Comparison of ENCODE assay signal across 8 cellular contexts in genomic region chr12:6430124-6430989, GRCh38. TPM values are rescaled to one million over a fixed set of nuclear protein-coding genes. Genes with fewer than 3 reads are reported as not detected.
DNase-seq lines count a peak whose midpoint lies in the region; ATAC-seq, FAIRE-seq and TF ChIP-seq lines count a peak whose summit lies in the region.

No MANE protein-coding gene starts in this region.

- peak; percentile 99 for FAIRE-seq in A549 (lab: Jason Lieb, UNC)

- ATAC-seq in A549: peak; percentile 93 to 95
- peak; percentile 93 to 94 for ATAC-seq in lower lobe of right lung
- no peak for ATAC-seq in stimulated activated memory B cell treated with anti-CD40 and anti-IgM and Interleukin-4, amounts not matched to agents 10 μg/mL and 1 μg/mL and 100 μg/mL, for 72 hours

- H3K36me3 Mint-ChIP-seq in T-helper 1 cell treated with Interleukin-12 subunit alpha and Interleukin-12 subunit beta and Interleukin-4 antibody, amounts not matched to agents 30 μg/mL and 1 μg/mL, for 36 hours (ENCODE audit: low read depth): no peaks in the 10 kb centered on the region
- H3K36me3 Mint-ChIP-seq in stimulated activated memory B cell treated with anti-CD40 and anti-IgM and Interleukin-4, amounts not matched to agents 10 μg/mL and 1 μg/mL and 100 μg/mL, for 72 hours: no peaks in the 10 kb centered on the region

- H3K27ac Mint-ChIP-seq in T-helper 1 cell treated with Interleukin-12 subunit alpha and Interleukin-12 subunit beta and Interleukin-4 antibody, amounts not matched to agents 30 μg/mL and 1 μg/mL, for 36 hours: peak overlapping the region; percentile 77
- peak overlapping the region; percentile 95 for H3K27ac Mint-ChIP-seq in stimulated activated memory B cell treated with anti-CD40 and anti-IgM and Interleukin-4, amounts not matched to agents 10 μg/mL and 1 μg/mL and 100 μg/mL, for 72 hours

- TF ChIP-seq RAD21 in A549 (conservative IDR thresholded peaks at IDR 0.05 in 1 of 2, IDR thresholded peaks at IDR 0.05 in 1 of 2): no peak

- no peaks in the 10 kb centered on the region for H3K36me3 ChIP-seq in lower lobe of right lung
- H3K36me3 ChIP-seq in WERI-Rb-1: no peaks in the 10 kb centered on the region

- DNase-seq in A549 (ENCODE audit: low read depth in 1 of 2, low spot score in 1 of 2) (peak; percentile 93 to 100), HEK293T (ENCODE audit: extremely low spot score) (no peak), lower lobe of right lung (peak; percentile 86), WERI-Rb-1 (no peak), NCI-H524 treated with DMSO at 0.1 percent for 48 hours (lab: John Stamatoyannopoulos, UW) (no peak)

- H3K4me1 Mint-ChIP-seq in T-helper 1 cell treated with Interleukin-12 subunit alpha and Interleukin-12 subunit beta and Interleukin-4 antibody, amounts not matched to agents 30 μg/mL and 1 μg/mL, for 36 hours (ENCODE audit: low read depth): peaks cover 56% of the 10 kb centered on the region
- H3K4me1 Mint-ChIP-seq in stimulated activated memory B cell treated with anti-CD40 and anti-IgM and Interleukin-4, amounts not matched to agents 10 μg/mL and 1 μg/mL and 100 μg/mL, for 72 hours: peaks cover 81% of the 10 kb centered on the region

- H3K9me3 Mint-ChIP-seq in T-helper 1 cell treated with Interleukin-12 subunit alpha and Interleukin-12 subunit beta and Interleukin-4 antibody, amounts not matched to agents 30 μg/mL and 1 μg/mL, for 36 hours: no peaks in the 10 kb centered on the region
- H3K9me3 Mint-ChIP-seq in stimulated activated memory B cell treated with anti-CD40 and anti-IgM and Interleukin-4, amounts not matched to agents 10 μg/mL and 1 μg/mL and 100 μg/mL, for 72 hours: no peaks in the 10 kb centered on the region

- H3K4me3 ChIP-seq in A549: no peak overlapping the region
- H3K4me3 ChIP-seq in lower lobe of right lung: peak overlapping the region; percentile 17
- no peak overlapping the region for H3K4me3 ChIP-seq in WERI-Rb-1 (ENCODE audit: low read depth, low read length)

- whole genome bisulfite sequencing in A549 (ENCODE audit: missing lambda C conversion rate): 2% methylated on average over 19 of the region's 19 CpGs

- no peaks in the 10 kb centered on the region for H3K9me3 ChIP-seq in A549
- no peaks in the 10 kb centered on the region for H3K9me3 ChIP-seq in lower lobe of right lung
- H3K9me3 ChIP-seq in WERI-Rb-1 (ENCODE audit: severe bottlenecking): no peaks in the 10 kb centered on the region

- no peaks in the 10 kb centered on the region for H3K27me3 ChIP-seq in lower lobe of right lung (ENCODE audit: low read depth)
- H3K27me3 ChIP-seq in WERI-Rb-1 (ENCODE audit: insufficient read depth, low read depth, severe bottlenecking): no peaks in the 10 kb centered on the region

- H3K4me1 ChIP-seq in A549: peaks cover 33% of the 10 kb centered on the region
- peaks cover 13% of the 10 kb centered on the region for H3K4me1 ChIP-seq in lower lobe of right lung

- H3K27ac ChIP-seq in A549 (peak overlapping the region; percentile 98 to 99), cingulate gyrus (ENCODE audit: low read depth, low read length) (peak overlapping the region; percentile 61), lower lobe of right lung (peak overlapping the region; percentile 74), WERI-Rb-1 (no peak overlapping the region)

- POLR2A ChIA-PET in A549 (lab: Yijun Ruan, JAX) (no interaction called here), HEK293T (lab: Yijun Ruan, JAX) (no interaction called here)

- peak; percentile 15 for TF ChIP-seq POLR2A in A549 (IDR thresholded peaks at IDR 0.05; ENCODE audit: low read length)

- CTCF ChIA-PET in A549 (lab: Yijun Ruan, JAX): no interaction called here
- CTCF ChIA-PET in HEK293T (lab: Yijun Ruan, JAX): no interaction called here

- no peaks in the 10 kb centered on the region for H3K27me3 Mint-ChIP-seq in T-helper 1 cell treated with Interleukin-12 subunit alpha and Interleukin-12 subunit beta and Interleukin-4 antibody, amounts not matched to agents 30 μg/mL and 1 μg/mL, for 36 hours (ENCODE audit: low read depth)
- H3K27me3 Mint-ChIP-seq in stimulated activated memory B cell treated with anti-CD40 and anti-IgM and Interleukin-4, amounts not matched to agents 10 μg/mL and 1 μg/mL and 100 μg/mL, for 72 hours: no peaks in the 10 kb centered on the region

- TF ChIP-seq CTCF in A549 (IDR thresholded peaks at IDR 0.05) (no peak), lower lobe of right lung (IDR thresholded peaks at IDR 0.05) (no peak), WERI-Rb-1 (IDR thresholded peaks at IDR 0.05; ENCODE audit: low read depth, low read length) (no peak)

- H3K4me3 Mint-ChIP-seq in T-helper 1 cell treated with Interleukin-12 subunit alpha and Interleukin-12 subunit beta and Interleukin-4 antibody, amounts not matched to agents 30 μg/mL and 1 μg/mL, for 36 hours: peak overlapping the region; percentile 25
- peak overlapping the region; percentile 65 for H3K4me3 Mint-ChIP-seq in stimulated activated memory B cell treated with anti-CD40 and anti-IgM and Interleukin-4, amounts not matched to agents 10 μg/mL and 1 μg/mL and 100 μg/mL, for 72 hours

- peak overlapping the region; percentile 89 for H3K4me2 ChIP-seq in A549

- peak in 1 of 2 experiments; percentile 65; a peak in 1 of 5 replicates for TF ChIP-seq EP300 in A549 (IDR thresholded peaks at IDR 0.05)

- intact Hi-C loops in lower lobe of right lung (cut with DNase I): no loop called here

TF ChIP-seq in A549, 52 proteins besides CTCF, POLR2A, EP300 and RAD21 (continues in another document):
- TF ChIP-seq BHLHE40 (IDR thresholded peaks at IDR 0.05; ENCODE audit: low read depth, low read length) (no peak), CEBPB (IDR thresholded peaks at IDR 0.05) (peak; percentile 84 to 94), ZNF302 (CRISPR knock-in tag; IDR thresholded peaks at IDR 0.05) (peak; percentile 95), ZFP36 (IDR thresholded peaks at IDR 0.05; ENCODE audit: borderline replicate concordance, partially characterized antibody) (no peak), MAZ (IDR thresholded peaks at IDR 0.05; ENCODE audit: borderline replicate concordance, low read depth, low read length) (no peak), PHF8 (IDR thresholded peaks at IDR 0.05; ENCODE audit: borderline replicate concordance, low read depth) (no peak), RCOR1 (IDR thresholded peaks at IDR 0.05; ENCODE audit: low read depth, low read length) (no peak), CHD4 (IDR thresholded peaks at IDR 0.05; ENCODE audit: borderline replicate concordance) (no peak), FOSB (CRISPR knock-in tag; IDR thresholded peaks at IDR 0.05) (peak; percentile 76; the same call in 1 of the 2 replicates), CHD2 (IDR thresholded peaks at IDR 0.05; ENCODE audit: low read length, partially characterized antibody) (peak; percentile 22), KDM1A (IDR thresholded peaks at IDR 0.05; ENCODE audit: low read depth) (no peak)

TF ChIP-seq in HEK293T, 16 proteins besides CTCF, POLR2A, EP300 and RAD21:
- TF ChIP-seq ELF4 (IDR thresholded peaks at IDR 0.05): no peak
- TF ChIP-seq L3MBTL2 (conservative IDR thresholded peaks at IDR 0.05): 0 out of 2 replicates have a peak, but pooled peaks have one; percentile 13

RNA-seq across cellular contexts. Expression of gene CD27, which starts 14.4 kb away (rescaled TPM):
- not detected in 2 replicates for polyA plus RNA-seq in A549 (2011; rRNA removed)
- not detected in 2 replicates for polyA plus RNA-seq in A549 (2012; cell fraction: cytosol; rRNA removed)
- polyA plus RNA-seq in A549 (2012; cell fraction: nucleus; rRNA removed): not detected in 2 replicates
- not detected in 3 replicates for polyA plus RNA-seq in A549 (2017; fragmentation: RNase III; extraction: RNeasy Plus Mini Kit Qiagen cat#74134 plus additional on column Dnase treatment)
- polyA minus RNA-seq in A549 (2011; rRNA and poly(A)+ RNA removed): not detected in 2 replicates
- total RNA-seq in lower lobe of right lung: 2.3 TPM

RNA-seq across cellular contexts. Expression of gene TAPBPL, which starts 21.5 kb away (rescaled TPM):
- polyA plus RNA-seq in A549 (2011; rRNA removed) (3.6 and 5.1 TPM in 2 replicates), A549 (2017; fragmentation: RNase III; extraction: RNeasy Plus Mini Kit Qiagen cat#74134 plus additional on column Dnase treatment) (2.3 to 3.4 TPM (median 2.8 TPM) in 3 replicates)
- polyA plus RNA-seq in A549 (2012; cell fraction: cytosol; rRNA removed): 4.2 and 5.0 TPM in 2 replicates
- polyA plus RNA-seq in A549 (2012; cell fraction: nucleus; rRNA removed): 7.7 and 9.5 TPM in 2 replicates
- polyA minus RNA-seq in A549 (2011; rRNA and poly(A)+ RNA removed): 4.0 and 8.3 TPM in 2 replicates
- total RNA-seq in lower lobe of right lung: 32.4 TPM

RNA-seq across cellular contexts. Expression of gene VAMP1, which starts 40.1 kb away (rescaled TPM):
- 17.6 and 28.8 TPM in 2 replicates for polyA plus RNA-seq in A549 (2011; rRNA removed)
- 33.0 and 36.2 TPM in 2 replicates for polyA plus RNA-seq in A549 (2012; cell fraction: cytosol; rRNA removed)
- 45.9 and 80.7 TPM in 2 replicates for polyA plus RNA-seq in A549 (2012; cell fraction: nucleus; rRNA removed)
- polyA plus RNA-seq in A549 (2017; fragmentation: RNase III; extraction: RNeasy Plus Mini Kit Qiagen cat#74134 plus additional on column Dnase treatment): 20.6 to 22.8 TPM (median 22.7 TPM) in 3 replicates
- 12.7 and 14.2 TPM in 2 replicates for polyA minus RNA-seq in A549 (2011; rRNA and poly(A)+ RNA removed)
- total RNA-seq in lower lobe of right lung: 6.8 TPM

RNA-seq across cellular contexts. Expression of gene LTBR, which starts 46.4 kb away (rescaled TPM):
- polyA plus RNA-seq in A549 (2011; rRNA removed) (57.3 and 63.9 TPM in 2 replicates), A549 (2017; fragmentation: RNase III; extraction: RNeasy Plus Mini Kit Qiagen cat#74134 plus additional on column Dnase treatment) (90.4 to 110 TPM (median 109 TPM) in 3 replicates)
- polyA plus RNA-seq in A549 (2012; cell fraction: cytosol; rRNA removed): 72.7 and 103 TPM in 2 replicates
- polyA plus RNA-seq in A549 (2012; cell fraction: nucleus; rRNA removed): 137 and 148 TPM in 2 replicates
- polyA minus RNA-seq in A549 (2011; rRNA and poly(A)+ RNA removed): 47.1 and 54.7 TPM in 2 replicates
- total RNA-seq in lower lobe of right lung: 122 TPM

RNA-seq across cellular contexts. Expression of gene SCNN1A, which starts 55.0 kb away (rescaled TPM):
- polyA plus RNA-seq in A549 (2011; rRNA removed) (7.0 and 7.6 TPM in 2 replicates), A549 (2017; fragmentation: RNase III; extraction: RNeasy Plus Mini Kit Qiagen cat#74134 plus additional on column Dnase treatment) (4.3 to 6.0 TPM (median 5.7 TPM) in 3 replicates)
- polyA plus RNA-seq in A549 (2012; cell fraction: cytosol; rRNA removed): 4.2 and 6.8 TPM in 2 replicates
- 14.1 and 14.4 TPM in 2 replicates for polyA plus RNA-seq in A549 (2012; cell fraction: nucleus; rRNA removed)
- polyA minus RNA-seq in A549 (2011; rRNA and poly(A)+ RNA removed): 6.4 and 12.4 TPM in 2 replicates
- 156 TPM for total RNA-seq in lower lobe of right lung

Comparison
In these comparisons a context has a peak if more than half of its experiments do, and no peak if none do; other contexts are left out.
1. DNase-seq: peak in A549 (2 of 2) and lower lobe of right lung (single experiment); none in HEK293T (single experiment), WERI-Rb-1 (single experiment) and NCI-H524 treated with DMSO at 0.1 percent for 48 hours (single experiment).